In genomic region chr3:107753494-107753893, GRCh38 we compare ENCODE assay signal across 8 cellular contexts.
DNase-seq lines count a peak whose midpoint lies in the region; ATAC-seq and TF ChIP-seq lines count a peak whose summit lies in the region.

No MANE protein-coding gene starts in this region.

- no peak overlapping the region for H3K27ac Mint-ChIP-seq in glutamatergic neuron (ENCODE audit: unreplicated experiment)

- no peaks in the 10 kb centered on the region for H3K9me3 Mint-ChIP-seq in glutamatergic neuron (ENCODE audit: unreplicated experiment)

- H3K36me3 Mint-ChIP-seq in glutamatergic neuron (ENCODE audit: unreplicated experiment), result no peaks in the 10 kb centered on the region

- DNase-seq in COR-L47 (lab: John Stamatoyannopoulos, UW) (peak; percentile 33), NCI-H1436 (lab: John Stamatoyannopoulos, UW) (peak; percentile 64), glutamatergic neuron (peak; percentile 52), renal cortical epithelial cell (ENCODE audit: low read depth) (peak; percentile 55), germinal center (ENCODE audit: low spot score) (no peak)
- peak; percentile 7 to 24 for DNase-seq in activated CD4-positive, alpha-beta T cell treated with anti-CD3 and anti-CD28 coated beads, Interleukin-2, amount 50 U/mL, for 48 hours

- H3K27me3 Mint-ChIP-seq in glutamatergic neuron (ENCODE audit: unreplicated experiment), result no peaks in the 10 kb centered on the region

- peaks cover 20% of the 10 kb centered on the region for H3K4me1 Mint-ChIP-seq in glutamatergic neuron (ENCODE audit: low read depth, unreplicated experiment)

- TF ChIP-seq CTCF in glutamatergic neuron (IDR thresholded peaks at IDR 0.05; ENCODE audit: partially characterized antibody, unreplicated experiment), result peak; percentile 58

- ATAC-seq in GM19043 (IDR thresholded peaks at IDR 0.05; ENCODE audit: low read depth, unreplicated experiment) (peak; percentile 48), HG02852 (IDR thresholded peaks at IDR 0.05; ENCODE audit: unreplicated experiment) (no peak)

- H3K4me3 Mint-ChIP-seq in glutamatergic neuron (ENCODE audit: unreplicated experiment), result no peak overlapping the region
